8 cellular contexts compared by ENCODE assay signal in the genomic region with DNA sequence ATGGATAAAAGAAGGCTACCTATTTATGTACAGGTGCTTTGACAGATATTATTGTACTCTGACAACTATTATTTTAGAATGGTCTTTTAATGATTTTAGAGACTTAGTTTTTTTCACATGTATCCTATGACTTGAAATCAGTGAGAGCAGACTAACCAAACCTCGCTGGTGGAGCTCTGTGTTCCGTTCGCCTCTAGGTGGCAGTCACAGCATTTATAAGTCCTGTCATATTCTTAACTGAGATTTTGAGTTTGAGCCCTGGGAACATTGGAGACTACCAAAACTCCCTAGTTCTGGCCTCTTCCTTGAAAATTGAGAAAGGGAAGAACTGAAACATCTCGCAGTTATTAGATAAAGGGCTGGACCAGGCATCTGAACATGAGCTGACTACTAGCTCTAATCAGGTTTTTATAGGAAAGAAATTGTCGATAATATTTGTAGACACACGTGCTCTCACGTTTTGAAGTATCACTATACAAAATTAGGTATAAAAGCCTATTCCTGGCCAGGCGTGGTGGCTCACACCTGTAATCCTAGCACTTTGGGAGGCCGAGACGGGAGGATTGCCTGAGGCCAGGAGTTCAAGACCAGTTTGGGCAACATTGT. TPM values are rescaled to one million over a fixed set of nuclear protein-coding genes. Genes with fewer than 3 reads are reported as not detected.
DNase-seq lines count a peak whose midpoint lies in the region; ATAC-seq lines count a peak whose summit lies in the region.

No MANE protein-coding gene starts in this region.

- intact Hi-C loops in left colon (cut with DNase I, micrococcal nuclease) = loop anchor here in 1 of 2 donors (5.0 kb wide), 2 partner anchors 83 to 268 kb away; no protein-coding TSS in a partner anchor

- H3K27me3 ChIP-seq in H7 (ENCODE audit: control insufficient read depth, insufficient read depth, low read length) = no peaks in the 10 kb centered on the region

- DNase-seq in AG20443 (ENCODE audit: low spot score) (peak; percentile 82), H7 (peak; percentile 28), NCI-H2227 treated with DMSO at 0.1 percent for 48 hours (lab: John Stamatoyannopoulos, UW) (peak; percentile 76), cerebellum (ENCODE audit: low spot score) (peak; percentile 57), left colon (peak; percentile 58 to 82)
- peak; percentile 36 for DNase-seq in activated CD4-positive, CD25-positive, alpha-beta regulatory T cell treated with anti-CD3 and anti-CD28 coated beads, Interleukin-2, amount 50 U/mL, for 72 hours
- peak; percentile 68 for DNase-seq in stimulated activated CD4-positive, alpha-beta T cell treated with anti-CD3 and anti-CD28 coated beads, Interleukin-4, amount 100 ng/mL, for 24 hours

- H3K4me3 ChIP-seq in H7 (ENCODE audit: insufficient read depth, low read depth, low read length) = no peak overlapping the region

- ATAC-seq in left colon (peak; percentile 88), GM21529 (IDR thresholded peaks at IDR 0.05; ENCODE audit: unreplicated experiment) (no peak)

- H3K36me3 ChIP-seq in H7 (replicated peaks; ENCODE audit: control insufficient read depth, insufficient read depth, low read length) = peaks cover 2% of the 10 kb centered on the region; the same call in 1 of the 2 replicates

RNA-seq across cellular contexts. Expression of gene TTLL5, which starts 48.3 kb away (rescaled TPM):
- total RNA-seq in H7 (2014; rRNA removed; shearing (Covaris generic)) = 19.3 and 26.6 TPM in 2 replicates
- total RNA-seq in cerebellum = 80.8 TPM
- total RNA-seq in left colon = 10 to 100 TPM; 25.9 to 34.1 TPM

RNA-seq across cellular contexts. Expression of gene ERG28, which starts 48.6 kb away (rescaled TPM):
- total RNA-seq in H7 (2014; rRNA removed; shearing (Covaris generic)) = 28.3 and 30.5 TPM in 2 replicates
- total RNA-seq in cerebellum = 8.7 TPM
- 10 to 100 TPM; 16.2 to 27.7 TPM for total RNA-seq in left colon

Comparison
In these comparisons a context has a peak if more than half of its experiments do, and no peak if none do; other contexts are left out.
1. DNase-seq: peak in every context shown above with its lines; median percentile 82 in AG20443; 76 in NCI-H2227 treated with DMSO at 0.1 percent for 48 hours; 70 in left colon; 68 in stimulated activated CD4-positive, alpha-beta T cell treated with anti-CD3 and anti-CD28 coated beads, Interleukin-4, amount 100 ng/mL, for 24 hours; 57 in cerebellum; 36 in activated CD4-positive, CD25-positive, alpha-beta regulatory T cell treated with anti-CD3 and anti-CD28 coated beads, Interleukin-2, amount 50 U/mL, for 72 hours; 28 in H7.